33 cellular contexts compared by ENCODE assay signal in genomic region chr19:44703336-44704078, GRCh38. TPM values are rescaled to one million over a fixed set of nuclear protein-coding genes. Genes with fewer than 3 reads are reported as not detected.
"Had no signal": no experiment of that assay in that cellular context is flagged by ENCODE, and none has a peak within 500 bp of the region (broad histone marks: within the 10 kb centered on the region; RNA-seq: fewer than 3 reads in every experiment).

No MANE protein-coding gene starts in this region.

- H3K4me3 ChIP-seq: MG63 had no signal

- H3K9me3 ChIP-seq: MG63 had no signal

- H3K27me3 ChIP-seq: MG63 had no signal

- DNase-seq: activated B cell treated with CpG ODN at 0.5 μM for 24 hours; activated CD4-positive, alpha-beta memory T cell treated with anti-CD3 and anti-CD28 coated beads, Interleukin-2, amount 10 ng/mL, durations not matched to agents 7 days and 5 days; activated CD4-positive, alpha-beta T cell treated with anti-CD3 and anti-CD28 coated beads for 1 hour; activated CD4-positive, alpha-beta T cell treated with anti-CD3 and anti-CD28 coated beads for 48 hours; activated CD8-positive, alpha-beta memory T cell treated with anti-CD3 and anti-CD28 coated beads for 24 hours; activated CD8-positive, alpha-beta memory T cell treated with anti-CD3 and anti-CD28 coated beads, Interleukin-2, amount 10 ng/mL, durations not matched to agents 7 days and 5 days; activated CD8-positive, alpha-beta memory T cell treated with anti-CD3 and anti-CD28 coated beads, Interleukin-2, amount 50 U/mL, for 48 hours; activated effector memory CD4-positive, alpha-beta T cell treated with Interleukin-2 at 50 U/mL for 16 hours; activated naive CD4-positive, alpha-beta T cell treated with anti-CD3 and anti-CD28 coated beads, Interleukin-2, amount 10 ng/mL, durations not matched to agents 7 days and 5 days; activated naive CD8-positive, alpha-beta T cell treated with anti-CD3 and anti-CD28 coated beads, Interleukin-2, amount 50 U/mL, for 24 hours; activated T-cell treated with anti-CD3 and anti-CD28 coated beads, Interleukin-2, amount 50 U/mL, for 48 hours; anterior cingulate cortex; caudate nucleus; Kasumi-1; KG1; MG63; MV-4-11; NCI-H1092; NCI-H146; NCI-H187; NCI-H2029 treated with DMSO at 0.1 percent for 48 hours; NCI-H2107; NCI-H2171; NCI-H510A; NCI-H526; NCI-H748 treated with DMSO at 0.1 percent for 48 hours; NK-92 treated with Interleukin-12 subunit alpha and Interleukin-12 subunit beta, amount 100 ng/mL, for 24 hours; Right ventricle myocardium superior; SW 1271; T-helper 1 cell; T-helper 2 cell; T-helper 9 cell had no signal

- ATAC-seq: activated CD8-positive, alpha-beta memory T cell treated with anti-CD3 and anti-CD28 coated beads, Interleukin-2, amount 10 ng/mL, durations not matched to agents 7 days and 5 days; activated naive CD8-positive, alpha-beta T cell treated with anti-CD3 and anti-CD28 coated beads, Interleukin-2, amount 50 U/mL, for 24 hours had no signal

- H3K36me3 ChIP-seq: MG63 had no signal

RNA-seq across cellular contexts. Expression of gene CEACAM16, which starts 4.6 kb away (rescaled TPM):
- total RNA-seq: activated B cell treated with CpG ODN at 0.5 μM for 24 hours; activated CD4-positive, alpha-beta memory T cell treated with anti-CD3 and anti-CD28 coated beads, Interleukin-2, amount 10 ng/mL, durations not matched to agents 7 days and 5 days; activated CD8-positive, alpha-beta memory T cell treated with anti-CD3 and anti-CD28 coated beads, Interleukin-2, amount 10 ng/mL, durations not matched to agents 7 days and 5 days; bronchial epithelial cell; Right ventricle myocardium superior had no signal

RNA-seq across cellular contexts. Expression of gene CEACAM19, which starts 32.2 kb away (rescaled TPM):
- total RNA-seq: activated B cell treated with CpG ODN at 0.5 μM for 24 hours had no signal

RNA-seq across cellular contexts. Expression of gene PVR, which starts 59.8 kb away (rescaled TPM):
- total RNA-seq: activated B cell treated with CpG ODN at 0.5 μM for 24 hours had no signal
